In the genomic region with DNA sequence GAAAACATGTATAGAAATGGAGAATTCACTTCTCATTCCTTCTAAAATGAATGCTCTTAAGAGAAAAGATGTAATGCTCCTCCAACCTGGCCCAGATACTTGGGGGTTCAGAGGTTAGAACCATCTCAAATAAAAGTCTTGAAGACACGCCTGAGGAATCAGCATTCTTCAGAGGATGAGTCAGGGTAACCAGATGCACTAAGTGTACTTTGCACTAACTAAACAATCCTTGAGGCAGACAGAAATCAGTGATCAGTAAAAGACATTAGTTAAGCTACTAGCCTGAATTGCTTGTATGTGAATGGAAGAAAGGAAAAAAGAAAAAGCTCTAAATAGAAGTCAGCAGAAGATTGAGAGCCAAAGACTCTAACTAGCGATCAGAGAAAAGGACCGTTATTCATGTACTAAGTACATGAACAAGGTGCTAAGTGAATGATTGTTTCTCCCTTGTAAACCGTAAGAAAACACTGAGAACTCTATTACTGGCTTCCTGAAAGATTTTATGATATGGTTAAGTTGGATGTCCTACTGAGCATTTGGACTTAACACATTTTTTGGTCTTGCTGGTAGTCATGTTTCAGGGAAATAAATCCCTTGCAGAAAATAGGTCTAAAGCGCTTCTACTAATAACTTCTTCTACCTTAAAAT, we compare ENCODE assay signal across 20 cellular contexts.
"Had no signal": no experiment of that assay in that cellular context is flagged by ENCODE, and none has a peak within 500 bp of the region (broad histone marks: within the 10 kb centered on the region; RNA-seq: fewer than 3 reads in every experiment).

No MANE protein-coding gene starts in this region.

- H3K27me3 ChIP-seq: esophagus squamous epithelium, heart right ventricle, ovary, right atrium auricular region, spleen had no signal

- H3K4me3 ChIP-seq: coronary artery, esophagus squamous epithelium, heart right ventricle, left ventricle myocardium inferior, ovary, prostate gland, right atrium auricular region, spleen, thoracic aorta had no signal

- DNase-seq: activated CD4-positive, alpha-beta T cell treated with anti-CD3 and anti-CD28 coated beads for 4 hours; activated CD4-positive, alpha-beta T cell treated with anti-CD3 and anti-CD28 coated beads, Interleukin-2, amount 50 U/mL, for 48 hours; activated CD4-positive, CD25-positive, alpha-beta regulatory T cell; activated CD8-positive, alpha-beta memory T cell treated with anti-CD3 and anti-CD28 coated beads, Interleukin-2, amount 50 U/mL, for 48 hours; activated naive CD4-positive, alpha-beta T cell; activated T-cell treated with anti-CD3 and anti-CD28 coated beads, Interleukin-2, amount 50 U/mL, for 4 hours; esophagus squamous epithelium; heart right ventricle; left ventricle myocardium inferior; midbrain; natural killer cell; ovary; spleen; stimulated activated CD4-positive, alpha-beta T cell treated with anti-CD3 and anti-CD28 coated beads, Interleukin-4, amount 100 ng/mL, for 24 hours; stimulated activated naive CD4-positive, alpha-beta T cell treated with Interleukin-2 at 50 U/mL for 16 hours; T-helper 17 cell had no signal

- H3K9me3 ChIP-seq: ovary, prostate gland, right atrium auricular region, thoracic aorta had no signal

- H3K36me3 ChIP-seq: esophagus squamous epithelium, heart right ventricle, left ventricle myocardium inferior, ovary, prostate gland, right atrium auricular region, spleen, thoracic aorta had no signal
